Comparison of ENCODE assay signal across 19 cellular contexts in the genomic region with DNA sequence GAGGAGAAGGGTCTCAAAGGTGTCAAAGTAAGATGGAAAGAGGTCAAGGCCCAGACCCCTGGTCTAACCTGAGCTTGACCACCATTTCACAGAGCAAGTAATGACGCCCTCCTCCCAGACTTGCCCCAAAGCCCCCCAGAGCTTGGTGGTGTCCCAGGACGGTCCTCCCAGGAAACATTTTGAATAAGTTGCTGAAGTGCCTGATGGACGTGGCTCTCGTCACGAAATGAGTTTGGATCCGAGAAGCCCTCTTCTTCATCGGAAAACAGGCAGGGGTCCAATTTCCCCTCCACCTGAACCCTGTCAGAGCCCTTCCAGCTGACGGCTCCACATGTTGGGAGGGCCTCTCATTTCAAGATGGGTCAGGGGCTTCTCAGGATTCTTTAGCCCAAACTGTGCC.
"Had no signal": no experiment of that assay in that cellular context is flagged by ENCODE, and none has a peak within 500 bp of the region (broad histone marks: within the 10 kb centered on the region; RNA-seq: fewer than 3 reads in every experiment).

No MANE protein-coding gene starts in this region.

- H3K27ac ChIP-seq: HL-60, SJSA1, SK-N-MC had no signal

- H3K4me1 ChIP-seq: SJSA1 had no signal

- H3K9me3 ChIP-seq: SJSA1 had no signal

- DNase-seq: KBM-7, MV-4-11, NCI-H1048, NCI-H1105, NCI-H1417, NCI-H1436 treated with DMSO at 0.1 percent for 48 hours, NCI-H1694, NCI-H187 treated with DMSO at 0.1 percent for 48 hours, NCI-H2029 treated with DMSO at 0.1 percent for 48 hours, NCI-H2171 treated with DMSO at 0.1 percent for 48 hours, NCI-H524 treated with DMSO at 0.1 percent for 48 hours, NCI-H69, NCI-H774, Right ventricle myocardium superior, RPMI8226, SIG-M5 had no signal

- H3K27me3 ChIP-seq: SJSA1 had no signal
